Comparison of ENCODE assay signal across 1 cellular context in the genomic region with DNA sequence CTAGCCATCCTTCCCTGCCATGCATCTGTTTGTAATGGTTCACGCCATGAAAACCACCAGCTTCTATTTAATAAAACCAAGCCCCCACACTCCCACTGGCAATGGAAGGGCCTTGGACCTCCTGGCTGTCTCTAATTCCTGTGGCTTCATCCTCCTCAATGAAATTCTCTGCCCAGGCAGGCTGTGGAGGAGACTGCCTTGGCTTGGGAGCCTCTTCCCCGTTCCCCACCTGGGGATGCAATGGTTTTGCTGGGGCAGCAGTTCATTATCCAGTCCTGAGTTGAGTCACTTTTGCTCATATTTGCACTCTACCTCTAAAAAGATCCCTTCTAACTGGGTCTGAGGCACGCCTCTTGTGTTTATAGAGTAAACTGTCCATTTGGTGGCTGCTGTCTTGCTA.
TF ChIP-seq lines count a peak whose summit lies in the region.

No MANE protein-coding gene starts in this region.

TF ChIP-seq in GM12878, 131 proteins besides CTCF, POLR2A, EP300 and RAD21 (continued from another document):
- TF ChIP-seq MYB (IDR thresholded peaks at IDR 0.05; ENCODE audit: borderline replicate concordance, low read depth, low read length) (no peak), YBX1 (IDR thresholded peaks at IDR 0.05) (no peak), BRCA1 (IDR thresholded peaks at IDR 0.05; ENCODE audit: low read depth, low read length) (no peak), KDM1A (IDR thresholded peaks at IDR 0.05; ENCODE audit: borderline replicate concordance) (no peak), RFX5 (IDR thresholded peaks at IDR 0.05; ENCODE audit: low read depth, low read length) (no peak), ZSCAN29 (IDR thresholded peaks at IDR 0.05) (no peak), JUNB (IDR thresholded peaks at IDR 0.05) (peak; percentile 22; the same call in 1 of the 2 replicates), NR2F1 (conservative IDR thresholded peaks at IDR 0.05) (no peak), IKZF2 (IDR thresholded peaks at IDR 0.05) (peak; percentile 23 to 35; a peak in 1 of 4 replicates), EED (IDR thresholded peaks at IDR 0.05; ENCODE audit: low read depth) (no peak; the same call in 1 of the 2 replicates), CHD2 (IDR thresholded peaks at IDR 0.05; ENCODE audit: borderline replicate concordance, low read depth, low read length) (no peak)
- TF ChIP-seq, protein P1, sequence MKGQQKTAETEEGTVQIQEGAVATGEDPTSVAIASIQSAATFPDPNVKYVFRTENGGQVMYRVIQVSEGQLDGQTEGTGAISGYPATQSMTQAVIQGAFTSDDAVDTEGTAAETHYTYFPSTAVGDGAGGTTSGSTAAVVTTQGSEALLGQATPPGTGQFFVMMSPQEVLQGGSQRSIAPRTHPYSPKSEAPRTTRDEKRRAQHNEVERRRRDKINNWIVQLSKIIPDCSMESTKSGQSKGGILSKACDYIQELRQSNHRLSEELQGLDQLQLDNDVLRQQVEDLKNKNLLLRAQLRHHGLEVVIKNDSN (IDR thresholded peaks at IDR 0.05; ENCODE audit: borderline replicate concordance, extremely low read length, insufficient read depth, low read depth, low read length) = no peak
- TF ChIP-seq, protein P2, sequence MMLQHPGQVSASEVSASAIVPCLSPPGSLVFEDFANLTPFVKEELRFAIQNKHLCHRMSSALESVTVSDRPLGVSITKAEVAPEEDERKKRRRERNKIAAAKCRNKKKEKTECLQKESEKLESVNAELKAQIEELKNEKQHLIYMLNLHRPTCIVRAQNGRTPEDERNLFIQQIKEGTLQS (IDR thresholded peaks at IDR 0.05; ENCODE audit: borderline replicate concordance, extremely low read depth, low read depth, low read length) = no peak
